1 cellular context compared by ENCODE assay signal in the genomic region with DNA sequence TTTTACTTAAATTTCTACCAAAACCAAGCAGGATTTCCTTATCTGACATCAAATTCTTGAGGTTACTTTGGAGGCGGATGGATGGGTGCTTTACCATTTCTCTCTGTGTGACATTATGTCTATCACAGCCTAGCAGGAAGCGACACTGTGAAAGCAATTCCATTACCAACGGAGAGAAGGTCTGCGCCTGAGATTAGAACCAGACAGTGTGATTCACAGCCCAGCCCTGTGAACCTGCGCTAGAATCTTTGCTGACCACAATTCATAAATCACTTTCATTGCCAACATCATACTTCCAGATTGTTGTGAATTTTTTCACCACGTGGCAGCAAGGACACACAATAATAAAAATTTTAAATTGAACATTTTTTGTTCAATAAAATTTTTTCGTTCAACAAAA.
TF ChIP-seq lines count a peak whose summit lies in the region.

No MANE protein-coding gene starts in this region.

TF ChIP-seq in WTC11, 78 proteins besides CTCF, POLR2A, EP300 and RAD21 (continued from another document):
- TF ChIP-seq, protein P1, sequence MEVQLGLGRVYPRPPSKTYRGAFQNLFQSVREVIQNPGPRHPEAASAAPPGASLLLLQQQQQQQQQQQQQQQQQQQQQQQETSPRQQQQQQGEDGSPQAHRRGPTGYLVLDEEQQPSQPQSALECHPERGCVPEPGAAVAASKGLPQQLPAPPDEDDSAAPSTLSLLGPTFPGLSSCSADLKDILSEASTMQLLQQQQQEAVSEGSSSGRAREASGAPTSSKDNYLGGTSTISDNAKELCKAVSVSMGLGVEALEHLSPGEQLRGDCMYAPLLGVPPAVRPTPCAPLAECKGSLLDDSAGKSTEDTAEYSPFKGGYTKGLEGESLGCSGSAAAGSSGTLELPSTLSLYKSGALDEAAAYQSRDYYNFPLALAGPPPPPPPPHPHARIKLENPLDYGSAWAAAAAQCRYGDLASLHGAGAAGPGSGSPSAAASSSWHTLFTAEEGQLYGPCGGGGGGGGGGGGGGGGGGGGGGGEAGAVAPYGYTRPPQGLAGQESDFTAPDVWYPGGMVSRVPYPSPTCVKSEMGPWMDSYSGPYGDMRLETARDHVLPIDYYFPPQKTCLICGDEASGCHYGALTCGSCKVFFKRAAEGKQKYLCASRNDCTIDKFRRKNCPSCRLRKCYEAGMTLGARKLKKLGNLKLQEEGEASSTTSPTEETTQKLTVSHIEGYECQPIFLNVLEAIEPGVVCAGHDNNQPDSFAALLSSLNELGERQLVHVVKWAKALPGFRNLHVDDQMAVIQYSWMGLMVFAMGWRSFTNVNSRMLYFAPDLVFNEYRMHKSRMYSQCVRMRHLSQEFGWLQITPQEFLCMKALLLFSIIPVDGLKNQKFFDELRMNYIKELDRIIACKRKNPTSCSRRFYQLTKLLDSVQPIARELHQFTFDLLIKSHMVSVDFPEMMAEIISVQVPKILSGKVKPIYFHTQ (CRISPR knock-in tag; IDR thresholded peaks at IDR 0.05), result no peak
- no peak for TF ChIP-seq JUN (CRISPR knock-in tag; IDR thresholded peaks at IDR 0.05)
- TF ChIP-seq, protein P2, sequence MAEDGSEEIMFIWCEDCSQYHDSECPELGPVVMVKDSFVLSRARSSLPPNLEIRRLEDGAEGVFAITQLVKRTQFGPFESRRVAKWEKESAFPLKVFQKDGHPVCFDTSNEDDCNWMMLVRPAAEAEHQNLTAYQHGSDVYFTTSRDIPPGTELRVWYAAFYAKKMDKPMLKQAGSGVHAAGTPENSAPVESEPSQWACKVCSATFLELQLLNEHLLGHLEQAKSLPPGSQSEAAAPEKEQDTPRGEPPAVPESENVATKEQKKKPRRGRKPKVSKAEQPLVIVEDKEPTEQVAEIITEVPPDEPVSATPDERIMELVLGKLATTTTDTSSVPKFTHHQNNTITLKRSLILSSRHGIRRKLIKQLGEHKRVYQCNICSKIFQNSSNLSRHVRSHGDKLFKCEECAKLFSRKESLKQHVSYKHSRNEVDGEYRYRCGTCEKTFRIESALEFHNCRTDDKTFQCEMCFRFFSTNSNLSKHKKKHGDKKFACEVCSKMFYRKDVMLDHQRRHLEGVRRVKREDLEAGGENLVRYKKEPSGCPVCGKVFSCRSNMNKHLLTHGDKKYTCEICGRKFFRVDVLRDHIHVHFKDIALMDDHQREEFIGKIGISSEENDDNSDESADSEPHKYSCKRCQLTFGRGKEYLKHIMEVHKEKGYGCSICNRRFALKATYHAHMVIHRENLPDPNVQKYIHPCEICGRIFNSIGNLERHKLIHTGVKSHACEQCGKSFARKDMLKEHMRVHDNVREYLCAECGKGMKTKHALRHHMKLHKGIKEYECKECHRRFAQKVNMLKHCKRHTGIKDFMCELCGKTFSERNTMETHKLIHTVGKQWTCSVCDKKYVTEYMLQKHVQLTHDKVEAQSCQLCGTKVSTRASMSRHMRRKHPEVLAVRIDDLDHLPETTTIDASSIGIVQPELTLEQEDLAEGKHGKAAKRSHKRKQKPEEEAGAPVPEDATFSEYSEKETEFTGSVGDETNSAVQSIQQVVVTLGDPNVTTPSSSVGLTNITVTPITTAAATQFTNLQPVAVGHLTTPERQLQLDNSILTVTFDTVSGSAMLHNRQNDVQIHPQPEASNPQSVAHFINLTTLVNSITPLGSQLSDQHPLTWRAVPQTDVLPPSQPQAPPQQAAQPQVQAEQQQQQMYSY (CRISPR knock-in tag; IDR thresholded peaks at IDR 0.05), result no peak
- no peak for TF ChIP-seq MYBL2 (CRISPR knock-in tag; IDR thresholded peaks at IDR 0.05)
- TF ChIP-seq, protein P3, sequence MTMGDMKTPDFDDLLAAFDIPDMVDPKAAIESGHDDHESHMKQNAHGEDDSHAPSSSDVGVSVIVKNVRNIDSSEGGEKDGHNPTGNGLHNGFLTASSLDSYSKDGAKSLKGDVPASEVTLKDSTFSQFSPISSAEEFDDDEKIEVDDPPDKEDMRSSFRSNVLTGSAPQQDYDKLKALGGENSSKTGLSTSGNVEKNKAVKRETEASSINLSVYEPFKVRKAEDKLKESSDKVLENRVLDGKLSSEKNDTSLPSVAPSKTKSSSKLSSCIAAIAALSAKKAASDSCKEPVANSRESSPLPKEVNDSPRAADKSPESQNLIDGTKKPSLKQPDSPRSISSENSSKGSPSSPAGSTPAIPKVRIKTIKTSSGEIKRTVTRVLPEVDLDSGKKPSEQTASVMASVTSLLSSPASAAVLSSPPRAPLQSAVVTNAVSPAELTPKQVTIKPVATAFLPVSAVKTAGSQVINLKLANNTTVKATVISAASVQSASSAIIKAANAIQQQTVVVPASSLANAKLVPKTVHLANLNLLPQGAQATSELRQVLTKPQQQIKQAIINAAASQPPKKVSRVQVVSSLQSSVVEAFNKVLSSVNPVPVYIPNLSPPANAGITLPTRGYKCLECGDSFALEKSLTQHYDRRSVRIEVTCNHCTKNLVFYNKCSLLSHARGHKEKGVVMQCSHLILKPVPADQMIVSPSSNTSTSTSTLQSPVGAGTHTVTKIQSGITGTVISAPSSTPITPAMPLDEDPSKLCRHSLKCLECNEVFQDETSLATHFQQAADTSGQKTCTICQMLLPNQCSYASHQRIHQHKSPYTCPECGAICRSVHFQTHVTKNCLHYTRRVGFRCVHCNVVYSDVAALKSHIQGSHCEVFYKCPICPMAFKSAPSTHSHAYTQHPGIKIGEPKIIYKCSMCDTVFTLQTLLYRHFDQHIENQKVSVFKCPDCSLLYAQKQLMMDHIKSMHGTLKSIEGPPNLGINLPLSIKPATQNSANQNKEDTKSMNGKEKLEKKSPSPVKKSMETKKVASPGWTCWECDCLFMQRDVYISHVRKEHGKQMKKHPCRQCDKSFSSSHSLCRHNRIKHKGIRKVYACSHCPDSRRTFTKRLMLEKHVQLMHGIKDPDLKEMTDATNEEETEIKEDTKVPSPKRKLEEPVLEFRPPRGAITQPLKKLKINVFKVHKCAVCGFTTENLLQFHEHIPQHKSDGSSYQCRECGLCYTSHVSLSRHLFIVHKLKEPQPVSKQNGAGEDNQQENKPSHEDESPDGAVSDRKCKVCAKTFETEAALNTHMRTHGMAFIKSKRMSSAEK (CRISPR knock-in tag; IDR thresholded peaks at IDR 0.05; ENCODE audit: borderline replicate concordance), result no peak
